8 cellular contexts compared by ENCODE assay signal in the genomic region with DNA sequence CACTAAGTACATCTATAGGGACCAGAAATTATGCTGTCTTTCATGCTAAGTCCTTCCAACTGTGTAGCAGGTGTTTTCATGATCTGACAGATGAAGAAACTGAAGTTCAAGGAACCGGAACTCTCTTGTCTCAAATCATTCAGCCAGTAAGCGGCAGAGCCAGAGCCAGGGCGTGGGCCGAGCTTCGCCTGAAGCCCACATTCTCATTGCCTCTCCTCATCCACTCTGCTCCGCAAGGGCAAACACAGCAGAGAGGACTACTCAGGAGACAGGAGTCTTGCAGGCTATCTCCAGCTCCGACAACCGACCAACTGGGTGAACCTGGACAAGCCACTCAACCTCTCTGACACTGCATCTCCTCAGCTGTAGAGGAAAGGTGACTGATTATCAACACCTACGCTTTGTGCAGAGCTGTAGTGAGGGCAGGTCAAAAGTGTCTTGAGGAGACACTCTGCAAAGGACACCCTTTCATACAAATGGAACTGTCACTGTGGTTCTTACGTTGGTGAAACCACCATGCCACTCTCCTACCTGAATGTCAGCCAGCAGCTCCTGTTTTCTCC.
DNase-seq lines count a peak whose midpoint lies in the region; ATAC-seq, FAIRE-seq and TF ChIP-seq lines count a peak whose summit lies in the region.

No MANE protein-coding gene starts in this region.

- 0 out of 2 replicates have a peak, but pooled peaks cover 4% of the 10 kb centered on the region for H4K20me1 ChIP-seq in KMS-11 (ENCODE audit: insufficient read depth)

- DNase-seq in GM12892 (ENCODE audit: insufficient read length) (no peak), mucosa of descending colon (no peak), COLO668 (lab: John Stamatoyannopoulos, UW; ENCODE audit: unreplicated experiment) (no peak), NCI-H128 (lab: John Stamatoyannopoulos, UW; ENCODE audit: unreplicated experiment) (no peak), MV-4-11 (lab: John Stamatoyannopoulos, UW) (no peak), OCI-M2 (lab: John Stamatoyannopoulos, UW; ENCODE audit: unreplicated experiment) (no peak)

- no peaks in the 10 kb centered on the region for H3K27me3 ChIP-seq in KMS-11 (ENCODE audit: insufficient read depth, low read depth)

- H3K27ac ChIP-seq in KMS-11 = peak overlapping the region; percentile 10; the same call in 1 of the 2 replicates

- no peak overlapping the region for H3K9ac ChIP-seq in KMS-11

- H3K4me1 ChIP-seq in KMS-11 (ENCODE audit: low read depth, poor library complexity, severe bottlenecking) (peaks cover 87% of the 10 kb centered on the region), mucosa of descending colon (ENCODE audit: low read depth) (peaks cover 8% of the 10 kb centered on the region)

- H3K4me3 ChIP-seq in KMS-11 (IDR thresholded peaks at IDR 0.05; ENCODE audit: insufficient read depth, low read depth, low read length) (no peak overlapping the region), mucosa of descending colon (no peak overlapping the region)

- H3K79me2 ChIP-seq in KMS-11 (ENCODE audit: insufficient read depth, low read depth) = peaks cover 70% of the 10 kb centered on the region

- H3K36me3 ChIP-seq in KMS-11 (ENCODE audit: insufficient read depth) = 0 out of 2 replicates have a peak, but pooled peaks cover 5% of the 10 kb centered on the region
- H3K36me3 ChIP-seq in mucosa of descending colon (ENCODE audit: low read depth) = no peaks in the 10 kb centered on the region

- intact Hi-C loops in mucosa of descending colon (cut with DNase I, micrococcal nuclease) = loop anchor here in 1 of 2 donors (5.0 kb wide), 1 partner anchor 212 kb away; no protein-coding TSS in a partner anchor

- peak; percentile 47 for ATAC-seq in GM21360 (IDR thresholded peaks at IDR 0.05; ENCODE audit: unreplicated experiment)
- ATAC-seq in mucosa of descending colon = peak; percentile 31

- no peak overlapping the region for H2AFZ ChIP-seq in KMS-11 (ENCODE audit: low read depth)

- H3K9me3 ChIP-seq in mucosa of descending colon = no peaks in the 10 kb centered on the region

- no peak overlapping the region for H3K4me2 ChIP-seq in KMS-11

- no peak for TF ChIP-seq CTCF in KMS-11 (conservative IDR thresholded peaks at IDR 0.05; ENCODE audit: low read depth, low read length)
- TF ChIP-seq CTCF in mucosa of descending colon (IDR thresholded peaks at IDR 0.05) = no peak

- FAIRE-seq in GM12892 (lab: Jason Lieb, UNC) = peak; percentile 95

- peak; percentile 84 for TF ChIP-seq POLR2A in GM12892 (IDR thresholded peaks at IDR 0.05; ENCODE audit: low read depth, low read length)
